In the genomic region with DNA sequence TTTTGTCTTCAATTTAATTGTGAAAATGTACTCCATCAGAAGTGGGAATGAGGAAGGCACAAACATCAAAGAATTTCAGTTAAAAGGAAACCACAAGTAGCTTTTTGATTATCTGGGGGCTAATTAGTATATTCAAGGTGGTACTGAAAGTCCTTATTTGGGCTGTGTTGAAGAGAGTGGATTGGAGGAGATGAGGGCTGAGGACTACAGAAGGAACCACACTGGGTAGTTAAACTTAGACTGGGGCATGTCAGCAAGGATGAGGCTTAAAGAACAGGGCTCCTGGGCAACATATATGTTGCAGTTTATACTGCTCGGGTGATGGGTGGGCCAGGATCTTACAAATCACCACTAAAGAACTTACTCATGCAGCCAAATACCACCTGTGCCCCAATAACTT, we compare ENCODE assay signal across 38 cellular contexts.
"Had no signal": no experiment of that assay in that cellular context is flagged by ENCODE, and none has a peak within 500 bp of the region (broad histone marks: within the 10 kb centered on the region; RNA-seq: fewer than 3 reads in every experiment).

No MANE protein-coding gene starts in this region.

- H3K9me3 Mint-ChIP-seq: activated naive CD4-positive, alpha-beta T cell treated with anti-CD3 and anti-CD28 coated beads for 36 hours; activated naive CD4-positive, alpha-beta T cell treated with anti-CD3 and anti-CD28 coated beads, Interleukin-2, amount 10 ng/mL, durations not matched to agents 7 days and 5 days; activated naive CD8-positive, alpha-beta T cell treated with anti-CD3 and anti-CD28 coated beads for 36 hours; activated naive CD8-positive, alpha-beta T cell treated with anti-CD3 and anti-CD28 coated beads, Interleukin-2, amount 10 ng/mL, durations not matched to agents 7 days and 5 days; activated T-cell treated with anti-CD3 and anti-CD28 coated beads, Interleukin-2, amount 50 U/mL, for 24 hours; activated T-cell treated with anti-CD3 and anti-CD28 coated beads, Interleukin-2, amount 50 U/mL, for 4 hours; activated T-helper 1 cell treated with anti-CD3 and anti-CD28 coated beads, Interleukin-12 subunit alpha, Interleukin-12 subunit beta, Interleukin-2, Interleukin-4 antibody, amounts not matched to agents 30 ng/mL and 10 ng/mL and 1 ng/mL, durations not matched to agents 14 hours and 24 hours and 36 hours; activated T-helper 17 cell treated with anti-CD3 and anti-CD28 coated beads, Interleukin-2, amount 50 U/mL, for 72 hours; activated T-helper 2 cell treated with anti-CD3 and anti-CD28 coated beads, Interferon-gamma antibody, Interleukin-2, Interleukin-4, amounts not matched to agents 10 μg/mL and 5 μg/mL and 100 μg/mL, durations not matched to agents 14 hours and 24 hours and 36 hours; brain; central memory CD8-positive, alpha-beta T cell had no signal

- H3K9me3 ChIP-seq: adrenal gland, ascending aorta, body of pancreas, breast epithelium had no signal

- H3K4me1 ChIP-seq: adrenal gland, ascending aorta, body of pancreas, breast epithelium had no signal

- H3K27me3 Mint-ChIP-seq: activated naive CD4-positive, alpha-beta T cell treated with anti-CD3 and anti-CD28 coated beads, Interleukin-2, amount 10 ng/mL, durations not matched to agents 7 days and 5 days; activated naive CD4-positive, alpha-beta T cell treated with anti-CD3 and anti-CD28 coated beads, Interleukin-2, amount 50 U/mL, for 24 hours; activated naive CD8-positive, alpha-beta T cell; activated naive CD8-positive, alpha-beta T cell treated with anti-CD3 and anti-CD28 coated beads for 36 hours; activated naive CD8-positive, alpha-beta T cell treated with anti-CD3 and anti-CD28 coated beads, Interleukin-2, amount 10 ng/mL, durations not matched to agents 7 days and 5 days; activated T-cell treated with anti-CD3 and anti-CD28 coated beads, Interleukin-2, amount 50 U/mL, for 24 hours; activated T-helper 17 cell treated with anti-CD3 and anti-CD28 coated beads, Interleukin-2, amount 50 U/mL, for 72 hours; brain; central memory CD8-positive, alpha-beta T cell had no signal

- H3K27ac Mint-ChIP-seq: activated naive CD4-positive, alpha-beta T cell treated with anti-CD3 and anti-CD28 coated beads for 36 hours; activated naive CD4-positive, alpha-beta T cell treated with anti-CD3 and anti-CD28 coated beads, Interleukin-2, amount 10 ng/mL, durations not matched to agents 7 days and 5 days; activated naive CD4-positive, alpha-beta T cell treated with anti-CD3 and anti-CD28 coated beads, Interleukin-2, amount 50 U/mL, for 24 hours; activated naive CD4-positive, alpha-beta T cell treated with anti-CD3 and anti-CD28 coated beads, Interleukin-2, amount 50 U/mL, for 72 hours; activated naive CD8-positive, alpha-beta T cell; activated naive CD8-positive, alpha-beta T cell treated with anti-CD3 and anti-CD28 coated beads for 36 hours; activated naive CD8-positive, alpha-beta T cell treated with anti-CD3 and anti-CD28 coated beads, Interleukin-2, amount 10 ng/mL, durations not matched to agents 7 days and 5 days; activated T-cell treated with anti-CD3 and anti-CD28 coated beads, Interleukin-2, amount 50 U/mL, for 24 hours; activated T-cell treated with anti-CD3 and anti-CD28 coated beads, Interleukin-2, amount 50 U/mL, for 72 hours; activated T-helper 1 cell treated with anti-CD3 and anti-CD28 coated beads, Interleukin-12 subunit alpha, Interleukin-12 subunit beta, Interleukin-2, Interleukin-4 antibody, amounts not matched to agents 30 ng/mL and 10 ng/mL and 1 ng/mL, durations not matched to agents 14 hours and 24 hours and 36 hours; activated T-helper 17 cell treated with anti-CD3 and anti-CD28 coated beads, Interleukin-2, amount 50 U/mL, for 72 hours; activated T-helper 2 cell treated with anti-CD3 and anti-CD28 coated beads, Interferon-gamma antibody, Interleukin-2, Interleukin-4, amounts not matched to agents 10 μg/mL and 5 μg/mL and 100 μg/mL, durations not matched to agents 14 hours and 24 hours and 36 hours; brain had no signal

- H3K4me1 Mint-ChIP-seq: activated naive CD4-positive, alpha-beta T cell treated with anti-CD3 and anti-CD28 coated beads, Interleukin-2, amount 10 ng/mL, durations not matched to agents 7 days and 5 days; activated naive CD4-positive, alpha-beta T cell treated with anti-CD3 and anti-CD28 coated beads, Interleukin-2, amount 50 U/mL, for 24 hours; activated naive CD8-positive, alpha-beta T cell treated with anti-CD3 and anti-CD28 coated beads for 36 hours; activated naive CD8-positive, alpha-beta T cell treated with anti-CD3 and anti-CD28 coated beads, Interleukin-2, amount 10 ng/mL, durations not matched to agents 7 days and 5 days; activated T-helper 17 cell treated with anti-CD3 and anti-CD28 coated beads, Interleukin-2, amount 50 U/mL, for 72 hours; brain; central memory CD8-positive, alpha-beta T cell had no signal

- ATAC-seq: activated naive CD4-positive, alpha-beta T cell treated with anti-CD3 and anti-CD28 coated beads, Interleukin-2, amount 50 U/mL, for 72 hours; activated T-cell treated with anti-CD3 and anti-CD28 coated beads, Interleukin-2, amount 50 U/mL, for 4 hours; activated T-cell treated with anti-CD3 and anti-CD28 coated beads, Interleukin-2, amount 50 U/mL, for 72 hours; activated T-helper 17 cell treated with anti-CD3 and anti-CD28 coated beads, Interleukin-2, amount 50 U/mL, for 72 hours; body of pancreas had no signal

- H3K4me3 ChIP-seq: adrenal gland, ascending aorta, body of pancreas, breast epithelium, cardiac muscle cell had no signal

- H3K4me3 Mint-ChIP-seq: activated naive CD4-positive, alpha-beta T cell treated with anti-CD3 and anti-CD28 coated beads for 36 hours; activated naive CD4-positive, alpha-beta T cell treated with anti-CD3 and anti-CD28 coated beads, Interleukin-2, amount 10 ng/mL, durations not matched to agents 7 days and 5 days; activated naive CD4-positive, alpha-beta T cell treated with anti-CD3 and anti-CD28 coated beads, Interleukin-2, amount 50 U/mL, for 24 hours; activated naive CD8-positive, alpha-beta T cell; activated naive CD8-positive, alpha-beta T cell treated with anti-CD3 and anti-CD28 coated beads for 36 hours; activated naive CD8-positive, alpha-beta T cell treated with anti-CD3 and anti-CD28 coated beads, Interleukin-2, amount 10 ng/mL, durations not matched to agents 7 days and 5 days; activated T-cell treated with anti-CD3 and anti-CD28 coated beads, Interleukin-2, amount 50 U/mL, for 24 hours; activated T-cell treated with anti-CD3 and anti-CD28 coated beads, Interleukin-2, amount 50 U/mL, for 4 hours; activated T-cell treated with anti-CD3 and anti-CD28 coated beads, Interleukin-2, amount 50 U/mL, for 72 hours; activated T-helper 1 cell treated with anti-CD3 and anti-CD28 coated beads, Interleukin-12 subunit alpha, Interleukin-12 subunit beta, Interleukin-2, Interleukin-4 antibody, amounts not matched to agents 30 ng/mL and 10 ng/mL and 1 ng/mL, durations not matched to agents 14 hours and 24 hours and 36 hours; activated T-helper 17 cell treated with anti-CD3 and anti-CD28 coated beads, Interleukin-2, amount 50 U/mL, for 72 hours; brain; central memory CD8-positive, alpha-beta T cell had no signal

- H3K27me3 ChIP-seq: adrenal gland, ascending aorta, body of pancreas, brain microvascular endothelial cell, breast epithelium, cardiac muscle cell had no signal

- H3K27ac ChIP-seq: adrenal gland, ascending aorta, body of pancreas, brain microvascular endothelial cell, breast epithelium, cardiac muscle cell had no signal

- H3K36me3 ChIP-seq: adrenal gland, ascending aorta, brain microvascular endothelial cell, breast epithelium, cardiac muscle cell had no signal

- H3K36me3 Mint-ChIP-seq: activated naive CD4-positive, alpha-beta T cell treated with anti-CD3 and anti-CD28 coated beads, Interleukin-2, amount 10 ng/mL, durations not matched to agents 7 days and 5 days; activated naive CD4-positive, alpha-beta T cell treated with anti-CD3 and anti-CD28 coated beads, Interleukin-2, amount 50 U/mL, for 24 hours; activated naive CD4-positive, alpha-beta T cell treated with anti-CD3 and anti-CD28 coated beads, Interleukin-2, amount 50 U/mL, for 72 hours; activated naive CD8-positive, alpha-beta T cell; activated naive CD8-positive, alpha-beta T cell treated with anti-CD3 and anti-CD28 coated beads for 36 hours; activated naive CD8-positive, alpha-beta T cell treated with anti-CD3 and anti-CD28 coated beads, Interleukin-2, amount 10 ng/mL, durations not matched to agents 7 days and 5 days; brain had no signal

- DNase-seq: activated effector memory CD4-positive, alpha-beta T cell treated with anti-CD3 and anti-CD28 coated beads, Interleukin-2, amount 50 U/mL, for 16 hours; activated effector memory CD4-positive, alpha-beta T cell treated with Interleukin-2 at 50 U/mL for 16 hours; activated gamma-delta T cell; activated gamma-delta T cell treated with Interleukin-2 at 50 U/mL for 16 hours; activated naive CD4-positive, alpha-beta T cell; activated naive CD4-positive, alpha-beta T cell treated with anti-CD3 and anti-CD28 coated beads for 36 hours; activated naive CD4-positive, alpha-beta T cell treated with anti-CD3 and anti-CD28 coated beads, Interleukin-2, amount 10 ng/mL, durations not matched to agents 7 days and 5 days; activated naive CD4-positive, alpha-beta T cell treated with anti-CD3 and anti-CD28 coated beads, Interleukin-2, amount 50 U/mL, for 16 hours; activated naive CD4-positive, alpha-beta T cell treated with Interleukin-2 at 50 U/mL for 16 hours; activated naive CD8-positive, alpha-beta T cell treated with anti-CD3 and anti-CD28 coated beads for 36 hours; activated naive CD8-positive, alpha-beta T cell treated with anti-CD3 and anti-CD28 coated beads, Interleukin-2, amount 10 ng/mL, durations not matched to agents 7 days and 5 days; activated T-cell treated with anti-CD3 and anti-CD28 coated beads, Interleukin-2, amount 50 U/mL, for 1 hour; activated T-cell treated with anti-CD3 and anti-CD28 coated beads, Interleukin-2, amount 50 U/mL, for 24 hours; activated T-cell treated with anti-CD3 and anti-CD28 coated beads, Interleukin-2, amount 50 U/mL, for 4 hours; activated T-cell treated with anti-CD3 and anti-CD28 coated beads, Interleukin-2, amount 50 U/mL, for 48 hours; activated T-cell treated with anti-CD3 and anti-CD28 coated beads, Interleukin-2, amount 50 U/mL, for 72 hours; adrenal gland; amniotic stem cell; amygdala; anterior cingulate cortex; aorta; body of pancreas; brain microvascular endothelial cell; central memory CD4-positive, alpha-beta T cell; cerebellar nuclear complex had no signal

- FAIRE-seq: astrocyte, bronchial epithelial cell had no signal
